ENCODE assay signal across 9 cellular contexts in genomic region chr2:219571311-219572236, GRCh38. TPM values are rescaled to one million over a fixed set of nuclear protein-coding genes. Genes with fewer than 3 reads are reported as not detected.
DNase-seq lines count a peak whose midpoint lies in the region; ATAC-seq, FAIRE-seq and TF ChIP-seq lines count a peak whose summit lies in the region.
"Had no signal": no experiment of that assay in that cellular context is flagged by ENCODE, and none has a peak within 500 bp of the region (broad histone marks: within the 10 kb centered on the region; RNA-seq: fewer than 3 reads in every experiment).

Gene OBSL1 (minus strand): TSS chr2:219571539. CDS start chr2:219571232, 307 bp downstream.

- H3K27ac ChIP-seq in astrocyte (ENCODE audit: low read depth, low read length): peak within 1 kb of the TSS; percentile 47
- H3K27ac ChIP-seq in right atrium auricular region: peak within 1 kb of the TSS; percentile 89 to 93
- H3K27ac ChIP-seq in parathyroid adenoma: peak within 1 kb of the TSS; percentile 67

- no peaks in the 10 kb centered on the region for H3K4me1 Mint-ChIP-seq in activated T-cell treated with anti-CD3 and anti-CD28 coated beads, Interleukin-2, amount 50 U/mL, for 4 hours (ENCODE audit: low read depth)
- H3K4me1 Mint-ChIP-seq in astrocyte (ENCODE audit: low read depth, unreplicated experiment): peaks cover 4% of the 10 kb centered on the region

- peaks cover 8% of the 10 kb centered on the region for H3K36me3 ChIP-seq in astrocyte (ENCODE audit: insufficient read depth, low read length)
- H3K36me3 ChIP-seq in right atrium auricular region: no peaks in the 10 kb centered on the region
- no peaks in the 10 kb centered on the region for H3K36me3 ChIP-seq in parathyroid adenoma (ENCODE audit: control insufficient read depth, insufficient read depth, low read length)

- TF ChIP-seq CTCF in astrocyte (IDR thresholded peaks at IDR 0.05; ENCODE audit: insufficient read depth, low read depth, low read length) (no peak), right atrium auricular region (IDR thresholded peaks at IDR 0.05) (no peak), parathyroid adenoma (IDR thresholded peaks at IDR 0.05) (no peak)

- peaks cover 15% of the 10 kb centered on the region for H4K20me1 ChIP-seq in astrocyte (ENCODE audit: insufficient read depth, low read length)

- peaks cover 3% of the 10 kb centered on the region for H3K27me3 ChIP-seq in astrocyte (ENCODE audit: insufficient read depth, low read length)
- no peaks in the 10 kb centered on the region for H3K27me3 ChIP-seq in right atrium auricular region
- no peaks in the 10 kb centered on the region for H3K27me3 ChIP-seq in parathyroid adenoma (ENCODE audit: control insufficient read depth, insufficient read depth, low read length)

- peak within 1 kb of the TSS; percentile 82 for H3K9ac ChIP-seq in astrocyte (ENCODE audit: low read length)
- H3K9ac ChIP-seq in parathyroid adenoma: peak within 1 kb of the TSS; percentile 77

- no peaks in the 10 kb centered on the region for H3K9me3 ChIP-seq in astrocyte (ENCODE audit: insufficient read depth, low read depth, low read length)
- no peaks in the 10 kb centered on the region for H3K9me3 ChIP-seq in right atrium auricular region
- H3K9me3 ChIP-seq in parathyroid adenoma (ENCODE audit: control insufficient read depth, low read length): no peaks in the 10 kb centered on the region

- no peak for FAIRE-seq in astrocyte (lab: Jason Lieb, UNC)
- FAIRE-seq: endometrium had no signal

- peak; percentile 36 to 58 for ATAC-seq in activated T-cell treated with anti-CD3 and anti-CD28 coated beads, Interleukin-2, amount 50 U/mL, for 4 hours
- ATAC-seq in HG03442 (IDR thresholded peaks at IDR 0.05; ENCODE audit: unreplicated experiment): no peak

- H3K4me3 Mint-ChIP-seq in activated T-cell treated with anti-CD3 and anti-CD28 coated beads, Interleukin-2, amount 50 U/mL, for 4 hours: no peak within 1 kb of the TSS
- peak within 1 kb of the TSS; percentile 79 for H3K4me3 Mint-ChIP-seq in astrocyte (ENCODE audit: unreplicated experiment)

- H3K4me3 ChIP-seq in astrocyte (ENCODE audit: insufficient read depth, low read depth, low read length): peak within 1 kb of the TSS; percentile 60
- H3K4me3 ChIP-seq in right atrium auricular region: peak within 1 kb of the TSS; percentile 73 to 80
- peak within 1 kb of the TSS; percentile 66 for H3K4me3 ChIP-seq in parathyroid adenoma (ENCODE audit: low read depth, low read length)

- H3K4me1 ChIP-seq in astrocyte (ENCODE audit: insufficient read depth, low read length) (peaks cover 17% of the 10 kb centered on the region), right atrium auricular region (peaks cover 0 to 21% of the 10 kb centered on the region in 2 donors), parathyroid adenoma (peaks cover 2% of the 10 kb centered on the region)

- H3K27ac Mint-ChIP-seq in astrocyte (ENCODE audit: unreplicated experiment): peak within 1 kb of the TSS; percentile 59

- H3K4me2 ChIP-seq in astrocyte (ENCODE audit: low read length) (peak within 1 kb of the TSS; percentile 89), parathyroid adenoma (ENCODE audit: low read length) (peak within 1 kb of the TSS; percentile 83)

- peaks cover 49% of the 10 kb centered on the region for H3K27me3 Mint-ChIP-seq in activated T-cell treated with anti-CD3 and anti-CD28 coated beads, Interleukin-2, amount 50 U/mL, for 4 hours (ENCODE audit: low read depth)
- H3K27me3 Mint-ChIP-seq in astrocyte (ENCODE audit: low read depth, unreplicated experiment): no peaks in the 10 kb centered on the region

- H3K9me3 Mint-ChIP-seq in activated T-cell treated with anti-CD3 and anti-CD28 coated beads, Interleukin-2, amount 50 U/mL, for 4 hours: no peaks in the 10 kb centered on the region
- no peaks in the 10 kb centered on the region for H3K9me3 Mint-ChIP-seq in astrocyte (ENCODE audit: unreplicated experiment)

- H3K79me2 ChIP-seq in astrocyte (ENCODE audit: insufficient read depth, low read length): peaks cover 10% of the 10 kb centered on the region
- no peaks in the 10 kb centered on the region for H3K79me2 ChIP-seq in parathyroid adenoma

- no peak for DNase-seq in activated T-cell treated with anti-CD3 and anti-CD28 coated beads, Interleukin-2, amount 50 U/mL, for 4 hours
- DNase-seq in activated T-cell treated with anti-CD3 and anti-CD28 coated beads for 4 hours (no peak), NCI-H345 treated with DMSO at 0.1 percent for 48 hours (lab: John Stamatoyannopoulos, UW; ENCODE audit: unreplicated experiment) (peak; percentile 56), astrocyte (ENCODE audit: low read depth) (peak; percentile 67), right atrium auricular region (ENCODE audit: low spot score) (peak; percentile 74)
- DNase-seq in activated effector memory CD4-positive, alpha-beta T cell treated with anti-CD3 and anti-CD28 coated beads, Interleukin-2, amount 50 U/mL, for 16 hours: no peak

- peak within 1 kb of the TSS; percentile 80 for H2AFZ ChIP-seq in astrocyte (ENCODE audit: low read depth, low read length)
- peak within 1 kb of the TSS; percentile 100 for H2AFZ ChIP-seq in parathyroid adenoma

- no peaks in the 10 kb centered on the region for H3K36me3 Mint-ChIP-seq in activated T-cell treated with anti-CD3 and anti-CD28 coated beads, Interleukin-2, amount 50 U/mL, for 4 hours (ENCODE audit: insufficient read depth)
- peaks cover 13% of the 10 kb centered on the region for H3K36me3 Mint-ChIP-seq in astrocyte (ENCODE audit: low read depth, unreplicated experiment)

RNA-seq across cellular contexts. Expression of gene OBSL1, which starts in this region (rescaled TPM):
- total RNA-seq in activated T-cell treated with anti-CD3 and anti-CD28 coated beads, Interleukin-2, amount 50 U/mL, for 4 hours: 1 to 10 TPM in 1 of 3 donors, under 1 TPM in 2; 0.37 to 1.1 (median 0.60) TPM
- total RNA-seq in astrocyte: 77.5 and 88.1 TPM in 2 replicates
- total RNA-seq in right atrium auricular region: 100 to 1,000 TPM; 150 to 157 TPM

Comparison
In these comparisons a context has a peak if more than half of its experiments do, and no peak if none do; other contexts are left out.
1. RNA of gene OBSL1 (total RNA-seq): 150 to 157 TPM in right atrium auricular region and 77.5 to 88.1 TPM in astrocyte; 0.37 to 1.1 TPM in activated T-cell treated with anti-CD3 and anti-CD28 coated beads, Interleukin-2, amount 50 U/mL, for 4 hours; every median in the first group is over 10 times any median in the second.
2. DNase-seq: peak in NCI-H345 treated with DMSO at 0.1 percent for 48 hours (single experiment), astrocyte (single experiment) and right atrium auricular region (single experiment); none in activated T-cell treated with anti-CD3 and anti-CD28 coated beads, Interleukin-2, amount 50 U/mL, for 4 hours (single experiment), activated T-cell treated with anti-CD3 and anti-CD28 coated beads for 4 hours (single experiment) and activated effector memory CD4-positive, alpha-beta T cell treated with anti-CD3 and anti-CD28 coated beads, Interleukin-2, amount 50 U/mL, for 16 hours (single experiment).
3. Peak in every context shown above with its lines, with median percentiles within 50 percentile points of each other: H3K27ac ChIP-seq and H3K4me3 ChIP-seq.